Comparison of ENCODE assay signal across 11 cellular contexts in the genomic region with DNA sequence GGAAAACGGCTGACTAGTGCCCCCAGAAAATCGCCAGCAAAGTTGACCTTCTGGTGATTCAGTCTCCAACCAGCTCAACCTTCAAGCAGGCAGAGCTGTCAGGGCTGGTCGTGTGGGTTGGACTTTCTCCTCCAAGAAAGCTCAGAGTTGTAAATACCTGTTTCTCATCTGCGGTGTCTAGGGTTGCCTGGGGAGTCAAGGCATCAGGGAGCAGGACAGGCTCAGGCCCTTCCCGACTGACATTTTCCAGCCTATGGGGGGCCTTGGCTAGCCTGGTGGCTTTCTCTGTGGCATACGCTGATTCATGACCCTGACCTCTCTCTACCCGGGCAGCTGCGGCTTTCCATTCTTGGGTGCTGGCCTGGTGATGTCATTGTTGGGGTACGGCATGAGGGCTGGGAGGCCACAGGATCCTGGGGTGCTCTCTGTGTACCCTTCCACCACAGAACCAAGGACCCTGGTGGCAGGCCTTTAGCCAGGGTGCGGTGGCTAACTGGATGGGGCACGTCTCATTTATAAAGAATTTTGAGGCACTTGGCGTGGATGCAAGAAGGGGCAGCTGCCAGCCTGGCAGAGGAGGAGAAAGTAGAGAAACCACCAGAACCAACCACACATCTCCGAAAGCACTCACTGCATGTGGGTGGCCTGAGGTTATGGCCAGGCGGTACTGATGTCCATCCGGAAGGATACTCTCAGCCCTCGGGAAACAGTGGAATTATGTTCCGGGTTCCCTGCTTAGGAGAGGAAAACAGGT.
DNase-seq lines count a peak whose midpoint lies in the region; ATAC-seq and TF ChIP-seq lines count a peak whose summit lies in the region.
"Had no signal": no experiment of that assay in that cellular context is flagged by ENCODE, and none has a peak within 500 bp of the region (broad histone marks: within the 10 kb centered on the region; RNA-seq: fewer than 3 reads in every experiment).

No MANE protein-coding gene starts in this region.

- H3K4me1 ChIP-seq in tibial artery (peaks cover 0 to 88% (median 45%) of the 10 kb centered on the region in 4 donors), spleen (peaks cover 6 to 100% (median 77%) of the 10 kb centered on the region in 6 donors)

- POLR2A ChIA-PET in WTC11 (lab: Charles Lee): no interaction called here

- peaks cover 90% of the 10 kb centered on the region for H3K4me1 Mint-ChIP-seq in activated naive CD4-positive, alpha-beta T cell treated with anti-CD3 and anti-CD28 coated beads, Interleukin-2, amount 50 U/mL, for 24 hours
- peaks cover 92% of the 10 kb centered on the region for H3K4me1 Mint-ChIP-seq in WTC11

- CTCF ChIA-PET in WTC11 (lab: Charles Lee): interaction anchor here (0.6 to 1.5 kb wide), 2 partner anchors 67 to 89 kb away, joined by 3 to 4 read pairs; no protein-coding TSS in a partner anchor

- H3K27me3 ChIP-seq in tibial artery: no peaks in the 10 kb centered on the region
- no peaks in the 10 kb centered on the region for H3K27me3 ChIP-seq in spleen (replicated peaks in 1 of 7)
- H3K27me3 ChIP-seq: BE2C had no signal

- TF ChIP-seq CTCF in WTC11 (IDR thresholded peaks at IDR 0.05) (no peak), tibial artery (IDR thresholded peaks at IDR 0.05) (no peak), spleen (IDR thresholded peaks at IDR 0.05 in 8 of 11, conservative IDR thresholded peaks at IDR 0.05 in 3 of 11) (no peak)

- H3K9me3 ChIP-seq in tibial artery: no peaks in the 10 kb centered on the region
- H3K9me3 ChIP-seq in spleen: no peaks in the 10 kb centered on the region
- H3K9me3 ChIP-seq: BE2C had no signal

- H3K27me3 Mint-ChIP-seq in activated naive CD4-positive, alpha-beta T cell treated with anti-CD3 and anti-CD28 coated beads, Interleukin-2, amount 50 U/mL, for 24 hours: no peaks in the 10 kb centered on the region
- no peaks in the 10 kb centered on the region for H3K27me3 Mint-ChIP-seq in WTC11 (ENCODE audit: low read depth)

- TF ChIP-seq POLR2A in spleen (IDR thresholded peaks at IDR 0.05): no peak

- intact Hi-C loops in tibial artery (cut with DNase I; ENCODE audit: low total_unique reads) (loop anchor here (5.0 to 10.0 kb wide), 2 partner anchors 50 to 1308 kb away; no protein-coding TSS in a partner anchor), spleen (cut with DNase I; ENCODE audit: low total_unique reads) (loop anchor here (10.0 kb wide), 1 partner anchor 60 kb away; a partner anchor contains a TSS)

- H3K9me3 Mint-ChIP-seq in activated naive CD4-positive, alpha-beta T cell treated with anti-CD3 and anti-CD28 coated beads, Interleukin-2, amount 50 U/mL, for 24 hours: no peaks in the 10 kb centered on the region
- H3K9me3 Mint-ChIP-seq in WTC11: no peaks in the 10 kb centered on the region

- DNase-seq in activated naive CD4-positive, alpha-beta T cell treated with anti-CD3 and anti-CD28 coated beads, Interleukin-2, amount 50 U/mL, for 16 hours: no peak
- no peak for DNase-seq in WTC11 (ENCODE audit: low spot score)
- peak; percentile 57 for DNase-seq in iris pigment epithelial cell (ENCODE audit: low read depth)
- no peak for DNase-seq in tibial artery
- no peak for DNase-seq in 8988T
- no peak for DNase-seq in iPS-NIHi11 (ENCODE audit: low spot score)
- no peak for DNase-seq in spleen
- DNase-seq: activated CD4-positive, alpha-beta T cell treated with anti-CD3 and anti-CD28 coated beads for 4 hours; BE2C; nucleus accumbens had no signal

- 65 to 81% (median 73%) methylated on average over 15 to 17 of the region's 17 CpGs for WGBS in spleen, 5 donors

- H3K27ac ChIP-seq in tibial artery: peak overlapping the region; percentile 65 to 75
- H3K27ac ChIP-seq in spleen: peak overlapping the region in 4 of 8 donors; percentile 7 to 53 (median 44)

- peak overlapping the region; percentile 38 for H3K27ac Mint-ChIP-seq in activated naive CD4-positive, alpha-beta T cell treated with anti-CD3 and anti-CD28 coated beads, Interleukin-2, amount 50 U/mL, for 24 hours
- peak overlapping the region; percentile 81 for H3K27ac Mint-ChIP-seq in WTC11

- H3K4me3 ChIP-seq in tibial artery (no peak overlapping the region), spleen (no peak overlapping the region)

- no peak overlapping the region for H3K4me3 Mint-ChIP-seq in activated naive CD4-positive, alpha-beta T cell treated with anti-CD3 and anti-CD28 coated beads, Interleukin-2, amount 50 U/mL, for 24 hours
- H3K4me3 Mint-ChIP-seq in WTC11: no peak overlapping the region

- peaks cover 3% of the 10 kb centered on the region for H3K36me3 Mint-ChIP-seq in activated naive CD4-positive, alpha-beta T cell treated with anti-CD3 and anti-CD28 coated beads, Interleukin-2, amount 50 U/mL, for 24 hours
- peaks cover 7% of the 10 kb centered on the region; the same call in 1 of the 2 replicates for H3K36me3 Mint-ChIP-seq in WTC11

- H3K36me3 ChIP-seq in tibial artery (no peaks in the 10 kb centered on the region), spleen (no peaks in the 10 kb centered on the region)
- H3K36me3 ChIP-seq: BE2C had no signal

- ATAC-seq in WTC11: no peak

TF ChIP-seq in WTC11, 78 proteins besides CTCF, POLR2A, EP300 and RAD21:
- TF ChIP-seq OVOL2 (CRISPR knock-in tag; IDR thresholded peaks at IDR 0.05; ENCODE audit: borderline replicate concordance) (no peak), RELA (CRISPR knock-in tag; IDR thresholded peaks at IDR 0.05; ENCODE audit: borderline replicate concordance) (no peak), SMAD4 (CRISPR knock-in tag; IDR thresholded peaks at IDR 0.05) (no peak), NFE2L1 (CRISPR knock-in tag; IDR thresholded peaks at IDR 0.05) (no peak), NFYB (CRISPR knock-in tag; conservative IDR thresholded peaks at IDR 0.05; ENCODE audit: low read depth) (no peak), JAZF1 (CRISPR knock-in tag; IDR thresholded peaks at IDR 0.05) (no peak), HMGA2 (CRISPR knock-in tag; IDR thresholded peaks at IDR 0.05) (no peak), MYBL2 (CRISPR knock-in tag; IDR thresholded peaks at IDR 0.05) (no peak)
- TF ChIP-seq, protein P1, sequence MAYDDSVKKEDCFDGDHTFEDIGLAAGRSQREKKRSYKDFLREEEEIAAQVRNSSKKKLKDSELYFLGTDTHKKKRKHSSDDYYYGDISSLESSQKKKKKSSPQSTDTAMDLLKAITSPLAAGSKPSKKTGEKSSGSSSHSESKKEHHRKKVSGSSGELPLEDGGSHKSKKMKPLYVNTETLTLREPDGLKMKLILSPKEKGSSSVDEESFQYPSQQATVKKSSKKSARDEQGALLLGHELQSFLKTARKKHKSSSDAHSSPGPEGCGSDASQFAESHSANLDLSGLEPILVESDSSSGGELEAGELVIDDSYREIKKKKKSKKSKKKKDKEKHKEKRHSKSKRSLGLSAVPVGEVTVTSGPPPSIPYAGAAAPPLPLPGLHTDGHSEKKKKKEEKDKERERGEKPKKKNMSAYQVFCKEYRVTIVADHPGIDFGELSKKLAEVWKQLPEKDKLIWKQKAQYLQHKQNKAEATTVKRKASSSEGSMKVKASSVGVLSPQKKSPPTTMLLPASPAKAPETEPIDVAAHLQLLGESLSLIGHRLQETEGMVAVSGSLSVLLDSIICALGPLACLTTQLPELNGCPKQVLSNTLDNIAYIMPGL (CRISPR knock-in tag; IDR thresholded peaks at IDR 0.05): no peak
- TF ChIP-seq, protein P2, sequence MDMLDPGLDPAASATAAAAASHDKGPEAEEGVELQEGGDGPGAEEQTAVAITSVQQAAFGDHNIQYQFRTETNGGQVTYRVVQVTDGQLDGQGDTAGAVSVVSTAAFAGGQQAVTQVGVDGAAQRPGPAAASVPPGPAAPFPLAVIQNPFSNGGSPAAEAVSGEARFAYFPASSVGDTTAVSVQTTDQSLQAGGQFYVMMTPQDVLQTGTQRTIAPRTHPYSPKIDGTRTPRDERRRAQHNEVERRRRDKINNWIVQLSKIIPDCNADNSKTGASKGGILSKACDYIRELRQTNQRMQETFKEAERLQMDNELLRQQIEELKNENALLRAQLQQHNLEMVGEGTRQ (CRISPR knock-in tag; IDR thresholded peaks at IDR 0.05): no peak
- TF ChIP-seq, protein P3, sequence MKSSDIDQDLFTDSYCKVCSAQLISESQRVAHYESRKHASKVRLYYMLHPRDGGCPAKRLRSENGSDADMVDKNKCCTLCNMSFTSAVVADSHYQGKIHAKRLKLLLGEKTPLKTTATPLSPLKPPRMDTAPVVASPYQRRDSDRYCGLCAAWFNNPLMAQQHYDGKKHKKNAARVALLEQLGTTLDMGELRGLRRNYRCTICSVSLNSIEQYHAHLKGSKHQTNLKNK (CRISPR knock-in tag; IDR thresholded peaks at IDR 0.05): no peak
